In the genomic region with DNA sequence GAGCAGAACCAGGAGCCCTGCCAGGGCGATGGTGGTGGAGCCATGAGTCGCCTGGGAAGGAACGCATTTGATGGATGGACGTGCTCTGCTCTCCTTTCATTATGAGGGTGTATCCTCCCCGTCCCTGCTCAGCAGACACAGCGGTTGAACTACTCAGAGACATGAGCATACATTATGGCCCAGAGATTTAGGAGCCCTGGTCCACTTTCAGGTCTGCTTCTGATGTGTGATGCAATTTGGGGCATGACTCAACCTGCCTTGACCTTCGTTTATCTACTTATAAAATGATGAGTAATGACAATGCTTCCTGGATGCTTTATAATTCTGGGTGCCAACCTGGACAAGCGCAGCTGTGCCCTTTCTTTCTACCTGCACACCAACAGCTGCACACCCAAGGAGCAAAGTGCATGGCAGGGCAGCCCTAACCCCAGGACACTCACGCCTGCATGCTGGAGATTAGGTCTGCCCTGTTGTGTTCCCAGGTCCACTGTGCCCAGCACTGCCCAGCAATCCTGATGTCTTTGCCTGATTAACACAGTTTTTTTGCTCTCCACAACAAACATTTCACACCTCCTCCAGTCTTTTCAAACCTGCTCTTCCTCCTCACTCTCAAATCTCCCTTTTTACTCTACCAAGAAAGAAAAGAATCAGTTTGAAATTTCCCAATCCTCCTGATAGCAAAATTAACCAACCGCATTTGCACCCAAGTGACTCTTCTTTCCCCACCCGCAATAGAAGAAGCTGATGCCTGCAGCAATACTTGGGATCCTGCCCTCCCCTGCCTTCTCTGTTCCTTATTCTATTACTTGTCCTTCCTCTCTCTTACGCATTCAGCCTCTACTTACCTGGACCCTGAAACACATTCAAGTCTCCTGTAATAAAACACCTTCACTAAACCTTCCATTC, we compare ENCODE assay signal across 11 cellular contexts.
A peak's percentile ranks its signal among the peaks of the same experiment; 100 is the strongest.
DNase-seq lines count a peak whose midpoint lies in the region; ATAC-seq and TF ChIP-seq lines count a peak whose summit lies in the region.
"Had no signal": no experiment of that assay in that cellular context is flagged by ENCODE, and none has a peak within 500 bp of the region (broad histone marks: within the 10 kb centered on the region; RNA-seq: fewer than 3 reads in every experiment).

No MANE protein-coding gene starts in this region.

- H3K27ac ChIP-seq in right cardiac atrium (ENCODE audit: low read length), result no peak overlapping the region

- TF ChIP-seq CTCF in AG10803 (conservative IDR thresholded peaks at IDR 0.05; ENCODE audit: low read length), result no peak

- WGBS in right cardiac atrium, result 84% methylated on average over 12 of the region's 12 CpGs

- H3K27me3 ChIP-seq in right cardiac atrium (ENCODE audit: control insufficient read depth, insufficient read depth), result no peaks in the 10 kb centered on the region

- peak; percentile 89 for ATAC-seq in SK-N-SH treated with all-trans-retinoic acid at 6 μM for 48 hours
- ATAC-seq in right cardiac atrium, result peak; percentile 29 to 31

- H3K4me3 ChIP-seq in AG10803 (ENCODE audit: low read length), result no peak overlapping the region
- no peak overlapping the region for H3K4me3 ChIP-seq in right cardiac atrium (ENCODE audit: low read length)

- DNase-seq in AG10803 (ENCODE audit: low read depth), result peak; percentile 43
- DNase-seq in HCEC 1CT, result peak; percentile 56
- no peak for DNase-seq in right cardiac atrium
- no peak for DNase-seq in C1 segment of cervical spinal cord (lab: John Stamatoyannopoulos, UW)
- no peak for DNase-seq in stimulated activated naive CD4-positive, alpha-beta T cell treated with Interleukin-2 at 50 U/mL for 16 hours (lab: John Stamatoyannopoulos, UW)
- DNase-seq in NCI-H187 treated with DMSO at 0.1 percent for 48 hours (lab: John Stamatoyannopoulos, UW), result no peak
- no peak for DNase-seq in NCI-H2227 treated with DMSO at 0.1 percent for 48 hours (lab: John Stamatoyannopoulos, UW)
- DNase-seq: GDM1, NCI-H2029 treated with DMSO at 0.1 percent for 48 hours, posterior cingulate gyrus had no signal

- intact Hi-C loops in right cardiac atrium (cut with DNase I), result no loop called here

- H3K9me3 ChIP-seq in right cardiac atrium (ENCODE audit: control insufficient read depth, low read length), result no peaks in the 10 kb centered on the region

- H3K4me1 ChIP-seq in right cardiac atrium (ENCODE audit: control insufficient read depth, insufficient read depth, low read length), result no peaks in the 10 kb centered on the region

TF ChIP-seq in SK-N-SH treated with all-trans-retinoic acid at 6 μM for 48 hours, 23 proteins besides CTCF, POLR2A, EP300 and RAD21:
- TF ChIP-seq OSR1 (CRISPR knock-in tag; IDR thresholded peaks at IDR 0.05) (no peak), BACH2 (CRISPR knock-in tag; IDR thresholded peaks at IDR 0.05; ENCODE audit: borderline replicate concordance) (no peak), ZNF8 (CRISPR knock-in tag; IDR thresholded peaks at IDR 0.05) (no peak), TOX (CRISPR knock-in tag; IDR thresholded peaks at IDR 0.05; ENCODE audit: borderline replicate concordance) (no peak), PPARA (CRISPR knock-in tag; IDR thresholded peaks at IDR 0.05; ENCODE audit: borderline replicate concordance) (no peak), ISL1 (CRISPR knock-in tag; IDR thresholded peaks at IDR 0.05) (peak; percentile 70), ESRRG (CRISPR knock-in tag; IDR thresholded peaks at IDR 0.05) (no peak), ZFP3 (CRISPR knock-in tag; IDR thresholded peaks at IDR 0.05) (peak; percentile 48; the same call in 1 of the 2 replicates), RARB (CRISPR knock-in tag; IDR thresholded peaks at IDR 0.05) (no peak), SNAI2 (CRISPR knock-in tag; IDR thresholded peaks at IDR 0.05) (0 out of 2 replicates have a peak, but pooled peaks have one; percentile 22)
- TF ChIP-seq, protein P1, sequence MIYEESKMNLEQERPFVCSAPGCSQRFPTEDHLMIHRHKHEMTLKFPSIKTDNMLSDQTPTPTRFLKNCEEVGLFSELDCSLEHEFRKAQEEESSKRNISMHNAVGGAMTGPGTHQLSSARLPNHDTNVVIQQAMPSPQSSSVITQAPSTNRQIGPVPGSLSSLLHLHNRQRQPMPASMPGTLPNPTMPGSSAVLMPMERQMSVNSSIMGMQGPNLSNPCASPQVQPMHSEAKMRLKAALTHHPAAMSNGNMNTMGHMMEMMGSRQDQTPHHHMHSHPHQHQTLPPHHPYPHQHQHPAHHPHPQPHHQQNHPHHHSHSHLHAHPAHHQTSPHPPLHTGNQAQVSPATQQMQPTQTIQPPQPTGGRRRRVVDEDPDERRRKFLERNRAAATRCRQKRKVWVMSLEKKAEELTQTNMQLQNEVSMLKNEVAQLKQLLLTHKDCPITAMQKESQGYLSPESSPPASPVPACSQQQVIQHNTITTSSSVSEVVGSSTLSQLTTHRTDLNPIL (CRISPR knock-in tag; IDR thresholded peaks at IDR 0.05; ENCODE audit: low read depth), result 0 out of 2 replicates have a peak, but pooled peaks have one; percentile 43

Comparison
In these comparisons a context has a peak if more than half of its experiments do, and no peak if none do; other contexts are left out.
1. DNase-seq: peak in AG10803 (single experiment) and HCEC 1CT (single experiment); none in right cardiac atrium (0 of 3), C1 segment of cervical spinal cord (0 of 14), stimulated activated naive CD4-positive, alpha-beta T cell treated with Interleukin-2 at 50 U/mL for 16 hours (single experiment), NCI-H187 treated with DMSO at 0.1 percent for 48 hours (single experiment) and NCI-H2227 treated with DMSO at 0.1 percent for 48 hours (single experiment).